ENCODE assay signal across 20 cellular contexts in the genomic region with DNA sequence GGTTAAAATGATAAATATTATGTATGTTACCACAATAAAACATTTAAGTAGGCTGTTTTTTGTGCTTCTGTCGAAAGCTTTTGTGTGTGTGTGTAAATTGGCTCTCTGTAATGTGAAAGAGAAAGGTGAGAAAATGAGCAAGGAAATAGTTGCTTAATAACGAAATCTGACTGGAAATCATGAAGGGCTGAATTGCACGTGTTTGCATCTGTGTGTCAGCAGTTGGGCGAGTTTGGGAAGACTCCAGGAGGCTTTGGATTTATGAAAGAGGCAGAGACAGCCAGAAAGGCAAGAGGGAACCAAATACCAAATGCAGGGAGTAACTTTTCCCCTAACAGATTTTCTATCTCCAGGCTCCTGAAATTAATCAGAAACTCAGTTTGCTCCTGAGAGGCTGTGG. TPM values are rescaled to one million over a fixed set of nuclear protein-coding genes. Genes with fewer than 3 reads are reported as not detected.
DNase-seq lines count a peak whose midpoint lies in the region; ATAC-seq and TF ChIP-seq lines count a peak whose summit lies in the region.
"Had no signal": no experiment of that assay in that cellular context is flagged by ENCODE, and none has a peak within 500 bp of the region (broad histone marks: within the 10 kb centered on the region; RNA-seq: fewer than 3 reads in every experiment).

No MANE protein-coding gene starts in this region.

- peak overlapping the region in 1 of 12 donors; percentile 49 for H3K27ac ChIP-seq in heart left ventricle
- peak overlapping the region; percentile 71 for H3K27ac ChIP-seq in uterus
- no peak overlapping the region for H3K27ac ChIP-seq in coronary artery
- H3K27ac ChIP-seq: parathyroid adenoma had no signal

- ATAC-seq in Right ventricle myocardium superior (ENCODE audit: poor library complexity) (peak; percentile 38), heart left ventricle (no peak)
- ATAC-seq: activated CD4-positive, alpha-beta T cell treated with anti-CD3 and anti-CD28 coated beads for 36 hours; Right ventricle myocardium inferior had no signal

- no peaks in the 10 kb centered on the region for H3K9me3 ChIP-seq in heart left ventricle
- no peaks in the 10 kb centered on the region for H3K9me3 ChIP-seq in uterus

- CTCF ChIA-PET in activated CD4-positive, alpha-beta memory T cell treated with anti-CD3 and anti-CD28 coated beads, Interleukin-2, amount 10 ng/mL, durations not matched to agents 7 days and 5 days (lab: Charles Lee): no interaction called here

- no peaks in the 10 kb centered on the region for H3K36me3 Mint-ChIP-seq in chondrocyte (ENCODE audit: low read depth)
- H3K36me3 Mint-ChIP-seq in nephron (ENCODE audit: low read depth): no peaks in the 10 kb centered on the region
- no peaks in the 10 kb centered on the region for H3K36me3 Mint-ChIP-seq in activated CD4-positive, alpha-beta memory T cell treated with anti-CD3 and anti-CD28 coated beads, Interleukin-2, amount 10 ng/mL, durations not matched to agents 7 days and 5 days (ENCODE audit: low read depth)
- H3K36me3 Mint-ChIP-seq: activated naive CD8-positive, alpha-beta T cell had no signal

- H3K27ac Mint-ChIP-seq in chondrocyte (ENCODE audit: unreplicated experiment): peak overlapping the region; percentile 11
- peak overlapping the region in 2 of 3 experiments; percentile 34 to 45 for H3K27ac Mint-ChIP-seq in nephron
- H3K27ac Mint-ChIP-seq in activated CD4-positive, alpha-beta memory T cell treated with anti-CD3 and anti-CD28 coated beads, Interleukin-2, amount 10 ng/mL, durations not matched to agents 7 days and 5 days: no peak overlapping the region
- H3K27ac Mint-ChIP-seq: activated CD4-positive, alpha-beta T cell treated with anti-CD3 and anti-CD28 coated beads for 36 hours; activated naive CD8-positive, alpha-beta T cell; stimulated activated naive CD8-positive, alpha-beta T cell treated with anti-CD3 and anti-CD28 coated beads, Interleukin-15, Interleukin-2, amounts not matched to agents 100 ng/mL and 50 ng/mL, for 24 hours; T-helper 2 cell treated with Interferon-gamma antibody and Interleukin-4, amounts not matched to agents 5 μg/mL and 100 μg/mL, for 36 hours had no signal

- no peak for TF ChIP-seq CTCF in heart left ventricle (IDR thresholded peaks at IDR 0.05)
- no peak for TF ChIP-seq CTCF in chondrocyte (IDR thresholded peaks at IDR 0.05)
- TF ChIP-seq CTCF in nephron (IDR thresholded peaks at IDR 0.05; ENCODE audit: unreplicated experiment in 3 of 3): no peak
- TF ChIP-seq CTCF in uterus (IDR thresholded peaks at IDR 0.05): no peak
- no peak for TF ChIP-seq CTCF in coronary artery (IDR thresholded peaks at IDR 0.05)

- DNase-seq in Right ventricle myocardium superior: no peak
- no peak for DNase-seq in heart left ventricle
- DNase-seq in chondrocyte (ENCODE audit: low spot score): no peak
- peak; percentile 75 to 93 for DNase-seq in uterus
- no peak for DNase-seq in activated CD4-positive, alpha-beta memory T cell treated with anti-CD3 and anti-CD28 coated beads, Interleukin-2, amount 10 ng/mL, durations not matched to agents 7 days and 5 days
- no peak for DNase-seq in activated CD4-positive, CD25-positive, alpha-beta regulatory T cell treated with anti-CD3 and anti-CD28 coated beads, Interleukin-2, amount 50 U/mL, for 72 hours
- DNase-seq in coronary artery (ENCODE audit: low spot score): no peak
- DNase-seq: ACHN; activated CD4-positive, alpha-beta T cell treated with anti-CD3 and anti-CD28 coated beads for 36 hours; caudate nucleus; GF-D8; islet precursor cell; NCI-H2029 treated with DMSO at 0.1 percent for 48 hours; NCI-H82 had no signal

- H3K36me3 ChIP-seq in heart left ventricle: no peaks in the 10 kb centered on the region
- H3K36me3 ChIP-seq in uterus: no peaks in the 10 kb centered on the region

- intact Hi-C loops in Right ventricle myocardium superior (cut with DNase I) (no loop called here), heart left ventricle (cut with DNase I) (no loop called here), uterus (cut with DNase I; ENCODE audit: low total_unique reads) (no loop called here)

- TF ChIP-seq POLR2A in heart left ventricle (IDR thresholded peaks at IDR 0.05): no peak
- TF ChIP-seq POLR2A in uterus (IDR thresholded peaks at IDR 0.05): no peak

- POLR2A ChIA-PET in activated CD4-positive, alpha-beta memory T cell treated with anti-CD3 and anti-CD28 coated beads, Interleukin-2, amount 10 ng/mL, durations not matched to agents 7 days and 5 days (lab: Charles Lee): no interaction called here

- peaks cover 56% of the 10 kb centered on the region for H3K4me1 Mint-ChIP-seq in chondrocyte (ENCODE audit: low read depth)
- peaks cover 15% of the 10 kb centered on the region for H3K4me1 Mint-ChIP-seq in nephron
- H3K4me1 Mint-ChIP-seq in activated CD4-positive, alpha-beta memory T cell treated with anti-CD3 and anti-CD28 coated beads, Interleukin-2, amount 10 ng/mL, durations not matched to agents 7 days and 5 days: peaks cover 24% of the 10 kb centered on the region

- H3K4me3 ChIP-seq in heart left ventricle (no peak overlapping the region), uterus (no peak overlapping the region), coronary artery (no peak overlapping the region)

- peaks cover 2% of the 10 kb centered on the region for H3K9me3 Mint-ChIP-seq in chondrocyte (ENCODE audit: low read depth)
- peaks cover 2% of the 10 kb centered on the region for H3K9me3 Mint-ChIP-seq in nephron
- H3K9me3 Mint-ChIP-seq in activated CD4-positive, alpha-beta memory T cell treated with anti-CD3 and anti-CD28 coated beads, Interleukin-2, amount 10 ng/mL, durations not matched to agents 7 days and 5 days: no peaks in the 10 kb centered on the region
- H3K9me3 Mint-ChIP-seq: stimulated activated naive CD8-positive, alpha-beta T cell treated with anti-CD3 and anti-CD28 coated beads, Interleukin-15, Interleukin-2, amounts not matched to agents 100 ng/mL and 50 ng/mL, for 24 hours; T-helper 2 cell treated with Interferon-gamma antibody and Interleukin-4, amounts not matched to agents 5 μg/mL and 100 μg/mL, for 36 hours had no signal

- H3K4me1 ChIP-seq in heart left ventricle: peaks cover 0 to 20% (median 12%) of the 10 kb centered on the region in 12 donors
- H3K4me1 ChIP-seq in uterus: peaks cover 0 to 10% of the 10 kb centered on the region in 2 donors
- H3K4me1 ChIP-seq: parathyroid adenoma had no signal

- H3K27me3 ChIP-seq in heart left ventricle (no peaks in the 10 kb centered on the region), uterus (no peaks in the 10 kb centered on the region)

- H3K27me3 Mint-ChIP-seq in chondrocyte (ENCODE audit: low read depth): no peaks in the 10 kb centered on the region
- H3K27me3 Mint-ChIP-seq in nephron (ENCODE audit: low read depth): no peaks in the 10 kb centered on the region
- peaks cover 27% of the 10 kb centered on the region for H3K27me3 Mint-ChIP-seq in activated CD4-positive, alpha-beta memory T cell treated with anti-CD3 and anti-CD28 coated beads, Interleukin-2, amount 10 ng/mL, durations not matched to agents 7 days and 5 days

- H3K4me3 Mint-ChIP-seq in chondrocyte (ENCODE audit: unreplicated experiment) (no peak overlapping the region), nephron (no peak overlapping the region)
- H3K4me3 Mint-ChIP-seq in activated CD4-positive, alpha-beta memory T cell treated with anti-CD3 and anti-CD28 coated beads, Interleukin-2, amount 10 ng/mL, durations not matched to agents 7 days and 5 days: no peak overlapping the region
- H3K4me3 Mint-ChIP-seq: activated CD4-positive, alpha-beta T cell treated with anti-CD3 and anti-CD28 coated beads for 36 hours; activated naive CD8-positive, alpha-beta T cell; stimulated activated naive CD8-positive, alpha-beta T cell treated with anti-CD3 and anti-CD28 coated beads, Interleukin-15, Interleukin-2, amounts not matched to agents 100 ng/mL and 50 ng/mL, for 24 hours; T-helper 2 cell treated with Interferon-gamma antibody and Interleukin-4, amounts not matched to agents 5 μg/mL and 100 μg/mL, for 36 hours had no signal

- 72 to 79% (median 75%) methylated on average over 4 of the region's 4 CpGs for WGBS in heart left ventricle, 4 donors

RNA-seq across cellular contexts. Expression of a gene that starts 47.2 kb away (rescaled TPM):
- 16.6 TPM for total RNA-seq in Right ventricle myocardium superior
- 10 to 100 TPM; 14.7 to 34.3 (median 18.1) TPM for total RNA-seq in heart left ventricle
- 1 to 10 TPM; 7.0 TPM for polyA plus RNA-seq in heart left ventricle
- total RNA-seq in chondrocyte: 46.3 to 133 TPM (median 131 TPM) in 3 replicates
- total RNA-seq in uterus: 100 to 1,000 TPM in 1 of 4 donors, 10 to 100 TPM in 3; 40.5 to 178 (median 59.7) TPM
- total RNA-seq in activated CD4-positive, alpha-beta memory T cell treated with anti-CD3 and anti-CD28 coated beads, Interleukin-2, amount 10 ng/mL, durations not matched to agents 7 days and 5 days: 100 to 1,000 TPM; 126 to 133 TPM

Comparison
In these comparisons a context has a peak if more than half of its experiments do, and no peak if none do; other contexts are left out.
1. DNase-seq: peak in uterus (2 of 2); none in Right ventricle myocardium superior (single experiment), heart left ventricle (0 of 5), chondrocyte (single experiment), activated CD4-positive, alpha-beta memory T cell treated with anti-CD3 and anti-CD28 coated beads, Interleukin-2, amount 10 ng/mL, durations not matched to agents 7 days and 5 days (single experiment), activated CD4-positive, CD25-positive, alpha-beta regulatory T cell treated with anti-CD3 and anti-CD28 coated beads, Interleukin-2, amount 50 U/mL, for 72 hours (single experiment) and coronary artery (single experiment).
2. H3K27ac ChIP-seq: peak in uterus (2 of 2); none in coronary artery (0 of 2).